17 cellular contexts compared by ENCODE assay signal in genomic region chr2:98484652-98485452, GRCh38. TPM values are rescaled to one million over a fixed set of nuclear protein-coding genes. Genes with fewer than 3 reads are reported as not detected.
DNase-seq lines count a peak whose midpoint lies in the region; ATAC-seq and TF ChIP-seq lines count a peak whose summit lies in the region.
"Had no signal": no experiment of that assay in that cellular context is flagged by ENCODE, and none has a peak within 500 bp of the region (broad histone marks: within the 10 kb centered on the region; RNA-seq: fewer than 3 reads in every experiment).

No MANE protein-coding gene starts in this region.

- H3K4me3 Mint-ChIP-seq in stimulated activated naive CD8-positive, alpha-beta T cell treated with anti-CD3 and anti-CD28 coated beads, Interleukin-15, Interleukin-2, amounts not matched to agents 100 ng/mL and 50 ng/mL, for 24 hours: peak overlapping the region; percentile 8
- no peak overlapping the region for H3K4me3 Mint-ChIP-seq in WTC11
- H3K4me3 Mint-ChIP-seq: mesothelial cell of epicardium had no signal

- H3K4me1 Mint-ChIP-seq in stimulated activated naive CD8-positive, alpha-beta T cell treated with anti-CD3 and anti-CD28 coated beads, Interleukin-15, Interleukin-2, amounts not matched to agents 100 ng/mL and 50 ng/mL, for 24 hours (ENCODE audit: low read depth): peaks cover 99% of the 10 kb centered on the region
- H3K4me1 Mint-ChIP-seq in WTC11: peaks cover 64% of the 10 kb centered on the region

- H3K36me3 Mint-ChIP-seq in stimulated activated naive CD8-positive, alpha-beta T cell treated with anti-CD3 and anti-CD28 coated beads, Interleukin-15, Interleukin-2, amounts not matched to agents 100 ng/mL and 50 ng/mL, for 24 hours (ENCODE audit: low read depth): no peaks in the 10 kb centered on the region
- no peaks in the 10 kb centered on the region for H3K36me3 Mint-ChIP-seq in WTC11
- H3K36me3 Mint-ChIP-seq: mesothelial cell of epicardium had no signal

- POLR2A ChIA-PET in WTC11 (lab: Charles Lee): no interaction called here

- no peaks in the 10 kb centered on the region for H3K9me3 ChIP-seq in SJCRH30 (replicated peaks)
- H3K9me3 ChIP-seq: adrenal gland had no signal

- H3K27ac Mint-ChIP-seq in stimulated activated naive CD8-positive, alpha-beta T cell treated with anti-CD3 and anti-CD28 coated beads, Interleukin-15, Interleukin-2, amounts not matched to agents 100 ng/mL and 50 ng/mL, for 24 hours: peak overlapping the region; percentile 88
- H3K27ac Mint-ChIP-seq in WTC11: peak overlapping the region; percentile 30; the same call in 1 of the 2 replicates
- H3K27ac Mint-ChIP-seq: mesothelial cell of epicardium had no signal

- H3K9me3 Mint-ChIP-seq in stimulated activated naive CD8-positive, alpha-beta T cell treated with anti-CD3 and anti-CD28 coated beads, Interleukin-15, Interleukin-2, amounts not matched to agents 100 ng/mL and 50 ng/mL, for 24 hours: no peaks in the 10 kb centered on the region
- no peaks in the 10 kb centered on the region for H3K9me3 Mint-ChIP-seq in WTC11
- H3K9me3 Mint-ChIP-seq: mesothelial cell of epicardium had no signal

- ATAC-seq in stimulated activated naive CD8-positive, alpha-beta T cell treated with anti-CD3 and anti-CD28 coated beads, Interleukin-15, Interleukin-2, amounts not matched to agents 100 U/mL and 50 U/mL, for 24 hours: no peak
- no peak for ATAC-seq in WTC11
- ATAC-seq in left lobe of liver: peak; percentile 56
- ATAC-seq in HG03196 (IDR thresholded peaks at IDR 0.05; ENCODE audit: unreplicated experiment): no peak

- no peak for TF ChIP-seq CTCF in WTC11 (IDR thresholded peaks at IDR 0.05)

- peaks cover 7% of the 10 kb centered on the region; the same call in 1 of the 2 replicates for H3K4me1 ChIP-seq in SJCRH30

- no peaks in the 10 kb centered on the region for H3K27me3 Mint-ChIP-seq in stimulated activated naive CD8-positive, alpha-beta T cell treated with anti-CD3 and anti-CD28 coated beads, Interleukin-15, Interleukin-2, amounts not matched to agents 100 ng/mL and 50 ng/mL, for 24 hours
- H3K27me3 Mint-ChIP-seq in WTC11 (ENCODE audit: low read depth): no peaks in the 10 kb centered on the region

- no peaks in the 10 kb centered on the region for H3K27me3 ChIP-seq in SJCRH30
- H3K27me3 ChIP-seq: adrenal gland had no signal

- DNase-seq in stimulated activated naive CD8-positive, alpha-beta T cell treated with anti-CD3 and anti-CD28 coated beads, Interleukin-15, Interleukin-2, amounts not matched to agents 100 U/mL and 50 U/mL, for 24 hours: no peak
- no peak for DNase-seq in WTC11 (ENCODE audit: low spot score)
- no peak for DNase-seq in left lobe of liver (ENCODE audit: low spot score)
- DNase-seq in NCI-H1436 (lab: John Stamatoyannopoulos, UW): no peak
- no peak for DNase-seq in SJCRH30
- DNase-seq in NCI-H2196 treated with DMSO at 0.1 percent for 48 hours (lab: John Stamatoyannopoulos, UW; ENCODE audit: unreplicated experiment): no peak
- DNase-seq: adrenal gland, DMS79, H7, KBM-7, NCI-H146, NCI-H524 treated with DMSO at 0.1 percent for 48 hours, substantia nigra had no signal

- H3K27ac ChIP-seq in SJCRH30: no peak overlapping the region
- H3K27ac ChIP-seq: adrenal gland, RWPE1 had no signal

- H3K36me3 ChIP-seq in SJCRH30: no peaks in the 10 kb centered on the region
- H3K36me3 ChIP-seq: adrenal gland had no signal

- CTCF ChIA-PET in WTC11 (lab: Charles Lee): interaction anchor here (1.2 kb wide), 1 partner anchor 19 kb away, joined by 3 read pairs; no protein-coding TSS in a partner anchor

- H3K4me3 ChIP-seq in SJCRH30: no peak overlapping the region
- H3K4me3 ChIP-seq: adrenal gland had no signal

TF ChIP-seq in WTC11, 78 proteins besides CTCF, POLR2A, EP300 and RAD21:
- TF ChIP-seq GTF2I (CRISPR knock-in tag; conservative IDR thresholded peaks at IDR 0.05): no peak

RNA-seq across cellular contexts. Expression of gene INPP4A, which starts 40.2 kb away (rescaled TPM):
- total RNA-seq in WTC11 (2021): 31.7 to 38.3 TPM (median 33.4 TPM) in 3 replicates
- 9.3 TPM for total RNA-seq in left lobe of liver
- 21.4 and 25.0 TPM in 2 replicates for total RNA-seq in SJCRH30 (2014; rRNA removed; shearing (Covaris generic))
